Comparison of ENCODE assay signal across 25 cellular contexts in genomic region chr2:120531863-120532600, GRCh38.
DNase-seq lines count a peak whose midpoint lies in the region; ATAC-seq and TF ChIP-seq lines count a peak whose summit lies in the region.
"Had no signal": no experiment of that assay in that cellular context is flagged by ENCODE, and none has a peak within 500 bp of the region (broad histone marks: within the 10 kb centered on the region; RNA-seq: fewer than 3 reads in every experiment).

No MANE protein-coding gene starts in this region.

- no peaks in the 10 kb centered on the region for H3K36me3 ChIP-seq in right atrium auricular region
- H3K36me3 ChIP-seq in left ventricle myocardium inferior, result no peaks in the 10 kb centered on the region
- H3K36me3 ChIP-seq in A673 (ENCODE audit: insufficient read depth, low read length, poor library complexity, severe bottlenecking), result no peaks in the 10 kb centered on the region
- H3K36me3 ChIP-seq: BE2C, left lung, thyroid gland had no signal

- H3K27me3 ChIP-seq in right atrium auricular region (no peaks in the 10 kb centered on the region), left ventricle myocardium inferior (ENCODE audit: low read depth) (peaks cover 4% of the 10 kb centered on the region), A673 (replicated peaks; ENCODE audit: insufficient read depth, low read depth, low read length, poor library complexity) (peaks cover 5% of the 10 kb centered on the region)
- H3K27me3 ChIP-seq: BE2C, thyroid gland had no signal

- H3K4me1 ChIP-seq in right atrium auricular region (no peaks in the 10 kb centered on the region), left ventricle myocardium inferior (peaks cover 25% of the 10 kb centered on the region), A673 (ENCODE audit: insufficient read depth, low read length, poor library complexity, severe bottlenecking) (no peaks in the 10 kb centered on the region)
- H3K4me1 ChIP-seq: BE2C, left lung had no signal

- TF ChIP-seq CTCF in right atrium auricular region (IDR thresholded peaks at IDR 0.05) (no peak), left ventricle myocardium inferior (IDR thresholded peaks at IDR 0.05; ENCODE audit: borderline replicate concordance) (no peak), MCF 10A (IDR thresholded peaks at IDR 0.05; ENCODE audit: unreplicated experiment) (no peak), A673 (conservative IDR thresholded peaks at IDR 0.05; ENCODE audit: low read depth, low read length) (no peak)

- no peaks in the 10 kb centered on the region for H3K9me3 ChIP-seq in right atrium auricular region
- H3K9me3 ChIP-seq in left ventricle myocardium inferior (replicated peaks), result peaks cover 8% of the 10 kb centered on the region
- H3K9me3 ChIP-seq in A673 (ENCODE audit: low read depth, low read length, poor library complexity, severe bottlenecking), result no peaks in the 10 kb centered on the region
- H3K9me3 ChIP-seq: BE2C, thyroid gland had no signal

- intact Hi-C loops in Right ventricle myocardium superior (cut with DNase I), result no loop called here
- intact Hi-C loops in left ventricle myocardium inferior (cut with micrococcal nuclease), result no loop called here
- intact Hi-C loops in sciatic nerve (cut with DNase I), result no loop called here
- intact Hi-C loops in MCF 10A (cut with micrococcal nuclease), result no loop called here
- intact Hi-C loops in A673 (cut with micrococcal nuclease; ENCODE audit: unreplicated experiment), result no loop called here

- CTCF ChIA-PET in MCF 10A (lab: Yijun Ruan, JAX) (interaction anchor here (0.6 to 1.9 kb wide), 4 partner anchors 10 to 149 kb away, joined by 3 to 5 read pairs (median 3); no protein-coding TSS in a partner anchor), A673 (lab: Charles Lee) (no interaction called here)

- no peak overlapping the region for H3K27ac ChIP-seq in right atrium auricular region
- peak overlapping the region; percentile 50 for H3K27ac ChIP-seq in left ventricle myocardium inferior (replicated peaks)
- no peak overlapping the region for H3K27ac ChIP-seq in caudate nucleus (ENCODE audit: low read depth, low read length)
- H3K27ac ChIP-seq in A673 (ENCODE audit: low read depth, low read length, poor library complexity, severe bottlenecking), result no peak overlapping the region
- H3K27ac ChIP-seq: left lung, thyroid gland had no signal

- no peaks in the 10 kb centered on the region for H3K9me3 Mint-ChIP-seq in MCF 10A (ENCODE audit: unreplicated experiment)
- H3K9me3 Mint-ChIP-seq: activated CD4-positive, alpha-beta memory T cell treated with anti-CD3 and anti-CD28 coated beads, Interleukin-2, amount 10 ng/mL, durations not matched to agents 7 days and 5 days had no signal

- BruUV-seq in MCF 10A (replicated peaks; lab: Mats Ljungman, UMichigan) (no TSS peak), A673 (replicated peaks; lab: Mats Ljungman, UMichigan) (no TSS peak)

- H3K4me1 Mint-ChIP-seq in MCF 10A (ENCODE audit: insufficient read depth, unreplicated experiment), result peaks cover 11% of the 10 kb centered on the region
- H3K4me1 Mint-ChIP-seq: activated CD4-positive, alpha-beta memory T cell treated with anti-CD3 and anti-CD28 coated beads, Interleukin-2, amount 10 ng/mL, durations not matched to agents 7 days and 5 days had no signal

- H3K27me3 Mint-ChIP-seq in MCF 10A (ENCODE audit: insufficient read depth, unreplicated experiment), result no peaks in the 10 kb centered on the region

- H3K4me3 ChIP-seq in right atrium auricular region (no peak overlapping the region), left ventricle myocardium inferior (no peak overlapping the region), A673 (ENCODE audit: low read depth, low read length, poor library complexity, severe bottlenecking) (no peak overlapping the region)
- H3K4me3 ChIP-seq: left lung, thyroid gland had no signal

- H3K4me3 Mint-ChIP-seq in MCF 10A (ENCODE audit: unreplicated experiment), result no peak overlapping the region
- H3K4me3 Mint-ChIP-seq: activated CD4-positive, alpha-beta memory T cell treated with anti-CD3 and anti-CD28 coated beads, Interleukin-2, amount 10 ng/mL, durations not matched to agents 7 days and 5 days; neural crest cell had no signal

- DNase-seq in Right ventricle myocardium superior (no peak), right atrium auricular region (ENCODE audit: low spot score) (no peak), left ventricle myocardium inferior (no peak), sciatic nerve (ENCODE audit: low spot score) (no peak), caudate nucleus (lab: John Stamatoyannopoulos, UW) (no peak), MCF 10A (ENCODE audit: unreplicated experiment) (no peak), NCI-H345 (lab: John Stamatoyannopoulos, UW) (no peak), A673 (ENCODE audit: low spot score) (no peak)
- DNase-seq: activated CD4-positive, alpha-beta memory T cell treated with anti-CD3 and anti-CD28 coated beads, Interleukin-2, amount 10 ng/mL, durations not matched to agents 7 days and 5 days; activated T-cell treated with anti-CD3 and anti-CD28 coated beads, Interleukin-2, amount 50 U/mL, for 1 hour; BE2C; DMS53; effector CD4-positive, alpha-beta T cell; GDM1; HCEC 1CT; KBM-7; left lung; NCI-H1694; NCI-H526 treated with DMSO at 0.1 percent for 48 hours; small intestine; stimulated activated CD4-positive, alpha-beta T cell treated with anti-CD3 and anti-CD28 coated beads, Interleukin-4, amount 100 ng/mL, for 1 hour; stimulated activated naive CD4-positive, alpha-beta T cell treated with Interleukin-2 at 50 U/mL for 16 hours; thyroid gland had no signal

- ATAC-seq in Right ventricle myocardium superior (ENCODE audit: poor library complexity), result peak; percentile 62
- peak; percentile 93 for ATAC-seq in sciatic nerve
- ATAC-seq: activated CD4-positive, CD25-positive, alpha-beta regulatory T cell treated with anti-CD3 and anti-CD28 coated beads, Interleukin-2, amount 50 U/mL, for 24 hours had no signal

- H3K27ac Mint-ChIP-seq in MCF 10A (ENCODE audit: low read depth, unreplicated experiment), result no peak overlapping the region
- H3K27ac Mint-ChIP-seq: activated CD4-positive, alpha-beta memory T cell treated with anti-CD3 and anti-CD28 coated beads, Interleukin-2, amount 10 ng/mL, durations not matched to agents 7 days and 5 days had no signal

- POLR2A ChIA-PET in MCF 10A (lab: Yijun Ruan, JAX), result no interaction called here
- POLR2A ChIA-PET in A673 (lab: Charles Lee; ENCODE audit: low non-redundant PET), result no interaction called here

- H3K36me3 Mint-ChIP-seq in MCF 10A (ENCODE audit: insufficient read depth, unreplicated experiment), result no peaks in the 10 kb centered on the region
